24 cellular contexts compared by ENCODE assay signal in the genomic region with DNA sequence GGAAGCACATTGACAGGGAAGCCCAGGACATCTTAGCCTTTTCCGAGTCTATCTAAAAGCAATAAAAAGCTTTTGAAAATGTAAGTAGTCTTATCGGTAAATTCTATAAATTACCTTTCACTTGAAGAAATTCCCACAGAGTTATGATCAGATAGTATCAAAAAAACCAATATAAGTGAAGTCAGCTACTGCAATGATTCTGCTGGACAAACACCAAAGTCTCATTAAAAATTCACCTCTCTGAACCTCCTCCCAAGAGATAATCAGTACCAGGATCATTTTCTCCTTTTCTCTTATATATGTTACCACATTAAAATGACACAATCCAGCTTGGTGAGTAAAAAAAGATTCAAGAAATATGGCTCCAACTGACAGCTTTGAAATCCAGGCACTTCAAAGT.
"Had no signal": no experiment of that assay in that cellular context is flagged by ENCODE, and none has a peak within 500 bp of the region (broad histone marks: within the 10 kb centered on the region; RNA-seq: fewer than 3 reads in every experiment).

No MANE protein-coding gene starts in this region.

- H3K36me3 ChIP-seq: stomach, suprapubic skin, thoracic aorta, thyroid gland, tibial artery, tibial nerve, transverse colon, upper lobe of left lung, upper lobe of right lung, uterus, vagina had no signal

- DNase-seq: stimulated activated CD4-positive, alpha-beta T cell treated with anti-CD3 and anti-CD28 coated beads, Interleukin-2, amount 100 ng/mL, for 48 hours; stimulated activated CD4-positive, alpha-beta T cell treated with anti-CD3 and anti-CD28 coated beads, Interleukin-4, amount 100 ng/mL, for 1 hour; stimulated activated CD4-positive, alpha-beta T cell treated with anti-CD3 and anti-CD28 coated beads, Interleukin-4, amount 100 ng/mL, for 24 hours; stimulated activated CD4-positive, alpha-beta T cell treated with anti-CD3 and anti-CD28 coated beads, Interleukin-4, amount 100 ng/mL, for 4 hours; stimulated activated CD8-positive, alpha-beta memory T cell treated with anti-CD3 and anti-CD28 coated beads, Interleukin-4, amount 100 ng/mL, for 48 hours; stimulated activated naive B cell treated with anti-CD40 and anti-IgM and Interleukin-4, amounts not matched to agents 10 μg/mL and 1 μg/mL and 100 μg/mL, for 72 hours; stimulated activated naive CD4-positive, alpha-beta T cell; stimulated activated naive CD4-positive, alpha-beta T cell treated with Interleukin-2 at 50 U/mL for 16 hours; stimulated activated naive CD8-positive, alpha-beta T cell treated with anti-CD3 and anti-CD28 coated beads, Interleukin-15, amount 100 ng/mL, for 72 hours; stimulated activated naive CD8-positive, alpha-beta T cell treated with anti-CD3 and anti-CD28 coated beads, Interleukin-15, Interleukin-2, amounts not matched to agents 100 U/mL and 50 U/mL, for 24 hours; stomach; substantia nigra; testis; thyroid gland; tibial artery; transverse colon; trophoblast cell; upper lobe of left lung; upper lobe of right lung; uterus had no signal

- H3K4me1 ChIP-seq: stomach, suprapubic skin, testis, thyroid gland, tibial artery, tibial nerve, transverse colon, upper lobe of left lung, upper lobe of right lung, uterus, vagina had no signal

- H3K27ac ChIP-seq: stomach, suprapubic skin, testis, thoracic aorta, thyroid gland, tibial artery, tibial nerve, transverse colon, upper lobe of left lung, upper lobe of right lung, uterus, vagina had no signal

- H3K4me3 ChIP-seq: stomach, suprapubic skin, testis, thoracic aorta, thyroid gland, tibial artery, tibial nerve, transverse colon, upper lobe of left lung, upper lobe of right lung, uterus, vagina had no signal

- H3K27me3 ChIP-seq: stomach, suprapubic skin, testis, thyroid gland, tibial artery, tibial nerve, transverse colon, upper lobe of left lung, upper lobe of right lung, uterus, vagina had no signal

- H3K9me3 ChIP-seq: stomach, suprapubic skin, testis, thoracic aorta, thyroid gland, tibial artery, tibial nerve, transverse colon, upper lobe of left lung, upper lobe of right lung, uterus, vagina had no signal
